In the genomic region with DNA sequence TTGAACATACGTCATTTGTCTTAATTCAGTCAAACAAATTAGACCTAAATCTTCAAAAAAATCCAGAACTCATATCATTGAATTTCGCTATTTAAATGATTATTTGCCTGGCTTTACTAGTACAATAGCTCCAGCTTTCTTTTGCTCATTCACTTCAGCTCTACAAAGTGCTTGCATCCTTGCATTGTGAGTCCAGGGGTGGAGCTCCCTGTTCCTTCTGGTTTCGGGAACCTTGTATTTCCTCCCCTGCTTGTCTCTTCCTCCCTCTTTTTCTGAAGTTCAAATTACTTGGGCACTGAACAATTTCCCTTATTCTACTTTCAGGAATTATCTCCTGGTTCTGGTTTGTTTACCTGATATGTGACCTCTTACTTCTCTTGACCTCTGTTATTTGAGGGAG, we compare ENCODE assay signal across 20 cellular contexts. TPM values are rescaled to one million over a fixed set of nuclear protein-coding genes. Genes with fewer than 3 reads are reported as not detected.
DNase-seq lines count a peak whose midpoint lies in the region; ATAC-seq, FAIRE-seq and TF ChIP-seq lines count a peak whose summit lies in the region.
"Had no signal": no experiment of that assay in that cellular context is flagged by ENCODE, and none has a peak within 500 bp of the region (broad histone marks: within the 10 kb centered on the region; RNA-seq: fewer than 3 reads in every experiment).

No MANE protein-coding gene starts in this region.

- no peak overlapping the region for H3K4me3 ChIP-seq in AG10803 (ENCODE audit: low read length)
- no peak overlapping the region for H3K4me3 ChIP-seq in psoas muscle
- H3K4me3 ChIP-seq in suprapubic skin = no peak overlapping the region
- H3K4me3 ChIP-seq: pancreas had no signal

- TF ChIP-seq POLR2A in suprapubic skin (IDR thresholded peaks at IDR 0.05) (no peak), H54 (IDR thresholded peaks at IDR 0.05; ENCODE audit: low read depth, low read length) (no peak)

- H3K27me3 ChIP-seq in psoas muscle (ENCODE audit: insufficient read depth in 3 of 3, low read length in 2 of 3) = no peaks in the 10 kb centered on the region
- no peaks in the 10 kb centered on the region for H3K27me3 ChIP-seq in suprapubic skin
- H3K27me3 ChIP-seq: brain microvascular endothelial cell, pancreas had no signal

- peak; percentile 6 for DNase-seq in AG10803 (ENCODE audit: low read depth)
- DNase-seq in NCI-H69 (lab: John Stamatoyannopoulos, UW) = peak; percentile 9
- DNase-seq in left ventricle myocardium superior = no peak
- no peak for DNase-seq in psoas muscle
- DNase-seq in suprapubic skin (ENCODE audit: low spot score in 2 of 2) = no peak
- DNase-seq in dedifferentiated amniotic fluid mesenchymal stem cell (ENCODE audit: extremely low spot score) = no peak
- DNase-seq in H54 (ENCODE audit: insufficient read length, low spot score) = no peak
- DNase-seq: activated CD4-positive, alpha-beta T cell treated with anti-CD3 and anti-CD28 coated beads, Interleukin-2, amount 10 ng/mL, durations not matched to agents 24 days and 14 days; brain microvascular endothelial cell; CD8-positive, alpha-beta T cell; DMS79 treated with DMSO at 0.1 percent for 48 hours; erythroblast; NCI-H1048; NCI-H2081; pancreas; stimulated activated naive CD8-positive, alpha-beta T cell treated with anti-CD3 and anti-CD28 coated beads, Interleukin-15, Interleukin-2, amounts not matched to agents 100 U/mL and 50 U/mL, for 24 hours; SW 1271 had no signal

- ATAC-seq in left ventricle myocardium superior (peak; percentile 56), psoas muscle (no peak), HG02973 (IDR thresholded peaks at IDR 0.05; ENCODE audit: unreplicated experiment) (no peak)
- ATAC-seq: CD8-positive, alpha-beta T cell; left lobe of liver; stimulated activated naive CD8-positive, alpha-beta T cell treated with anti-CD3 and anti-CD28 coated beads, Interleukin-15, Interleukin-2, amounts not matched to agents 100 U/mL and 50 U/mL, for 24 hours had no signal

- peak overlapping the region; percentile 62 for H3K27ac ChIP-seq in psoas muscle
- H3K27ac ChIP-seq in suprapubic skin = no peak overlapping the region
- H3K27ac ChIP-seq: brain microvascular endothelial cell, KMS-11 had no signal

- intact Hi-C loops in left ventricle myocardium superior (cut with micrococcal nuclease) = no loop called here
- intact Hi-C loops in psoas muscle (cut with DNase I) = loop anchor here in 1 of 2 donors (5.0 kb wide), 1 partner anchor 61 kb away; no protein-coding TSS in a partner anchor

- no peak for TF ChIP-seq EP300 in suprapubic skin (IDR thresholded peaks at IDR 0.05)

- H3K36me3 ChIP-seq in psoas muscle (ENCODE audit: insufficient read depth in 1 of 2, low read depth in 1 of 2) = no peaks in the 10 kb centered on the region
- H3K36me3 ChIP-seq in suprapubic skin = no peaks in the 10 kb centered on the region
- H3K36me3 ChIP-seq: brain microvascular endothelial cell, pancreas had no signal

- WGBS in psoas muscle, 3 donors = 76 to 86% (median 77%) methylated on average over 3 of the region's 3 CpGs
- WGBS in suprapubic skin = 79% methylated on average over 3 of the region's 3 CpGs

- H3K9me3 ChIP-seq in psoas muscle (no peaks in the 10 kb centered on the region), suprapubic skin (no peaks in the 10 kb centered on the region)
- H3K9me3 ChIP-seq: pancreas had no signal

- FAIRE-seq in H54 (lab: Jason Lieb, UNC) = no peak

- H3K4me1 ChIP-seq in psoas muscle (peaks cover 8% of the 10 kb centered on the region), suprapubic skin (peaks cover 15% of the 10 kb centered on the region)

- TF ChIP-seq CTCF in AG10803 (conservative IDR thresholded peaks at IDR 0.05; ENCODE audit: low read length) = no peak
- TF ChIP-seq CTCF in psoas muscle (IDR thresholded peaks at IDR 0.05) = no peak
- no peak for TF ChIP-seq CTCF in suprapubic skin (IDR thresholded peaks at IDR 0.05)

RNA-seq across cellular contexts. Expression of gene KITLG, which starts 58.1 kb away (rescaled TPM):
- total RNA-seq in left ventricle myocardium superior (9.0 TPM), psoas muscle (10 to 100 TPM in 1 of 4 donors, 1 to 10 TPM in 3; 4.1 to 11.5 (median 8.1) TPM), suprapubic skin (10 to 100 TPM; 10.5 to 17.6 (median 12.6) TPM)
- polyA plus RNA-seq in psoas muscle = 1 to 10 TPM; 1.5 to 3.1 (median 1.6) TPM
- total RNA-seq: CD8-positive, alpha-beta T cell had no signal

Comparison
In these comparisons a context has a peak if more than half of its experiments do, and no peak if none do; other contexts are left out.
1. DNase-seq: peak in AG10803 (single experiment) and NCI-H69 (single experiment); none in left ventricle myocardium superior (single experiment), psoas muscle (0 of 2), suprapubic skin (0 of 2), dedifferentiated amniotic fluid mesenchymal stem cell (single experiment) and H54 (single experiment).